Comparison of ENCODE assay signal across 20 cellular contexts in the genomic region with DNA sequence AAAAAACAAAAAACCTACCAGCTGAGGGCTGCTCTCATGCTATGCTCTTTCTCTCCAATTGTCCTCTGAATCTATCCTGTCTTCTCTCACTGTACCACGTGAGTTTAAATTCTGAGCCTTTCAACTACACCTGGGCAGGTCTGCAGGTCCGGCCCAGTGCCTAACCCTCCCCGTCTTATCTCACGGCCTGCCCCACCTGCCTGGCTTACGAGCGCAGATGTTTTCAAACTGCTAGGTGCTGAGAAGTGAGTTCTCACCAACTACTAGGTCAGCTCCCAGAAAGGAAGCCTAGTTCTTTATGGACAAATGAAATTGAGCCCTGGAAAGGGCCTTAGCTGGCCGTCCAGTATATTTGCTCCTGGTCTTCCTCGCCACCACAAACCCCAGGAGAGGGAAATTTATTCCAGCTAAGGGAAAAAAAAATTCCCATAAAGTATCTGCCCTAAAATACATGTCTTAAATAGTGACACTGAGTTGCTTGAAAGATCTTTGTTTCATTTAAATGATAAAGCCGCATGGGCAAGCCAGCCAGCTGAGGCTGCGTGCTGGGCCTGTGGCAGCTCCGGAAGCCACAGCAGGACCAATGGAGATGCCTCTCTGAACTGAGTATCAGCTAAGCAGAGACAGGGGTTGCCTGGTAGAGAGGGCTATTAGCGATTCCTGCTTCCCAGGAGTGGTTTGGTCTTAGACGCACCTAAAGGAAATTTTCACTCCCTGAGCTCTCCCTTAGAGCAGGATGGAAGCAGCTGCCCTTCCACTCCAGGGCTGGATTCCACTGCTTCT.
DNase-seq lines count a peak whose midpoint lies in the region; ATAC-seq and TF ChIP-seq lines count a peak whose summit lies in the region.
"Had no signal": no experiment of that assay in that cellular context is flagged by ENCODE, and none has a peak within 500 bp of the region (broad histone marks: within the 10 kb centered on the region; RNA-seq: fewer than 3 reads in every experiment).

No MANE protein-coding gene starts in this region.

- H3K4ac ChIP-seq in neuronal stem cell (ENCODE audit: low read length): no peak overlapping the region

- H3K23ac ChIP-seq in neuronal stem cell (ENCODE audit: low read depth, low read length, poor library complexity): no peak overlapping the region

- H3K9ac ChIP-seq in colonic mucosa (ENCODE audit: low read depth in 2 of 2, low read length in 2 of 2) (peak overlapping the region in 1 of 2 donors; percentile 46), iPS-15b (ENCODE audit: low read depth, low read length) (peak overlapping the region; percentile 47), neuronal stem cell (ENCODE audit: low read depth, low read length, poor library complexity) (no peak overlapping the region)

- H4K91ac ChIP-seq in neuronal stem cell (ENCODE audit: low read depth, low read length, poor library complexity): no peak overlapping the region

- H3K9me3 ChIP-seq in colonic mucosa (no peaks in the 10 kb centered on the region), iPS-15b (ENCODE audit: control insufficient read depth, insufficient read depth, low read length) (no peaks in the 10 kb centered on the region), neuronal stem cell (replicated peaks in 1 of 2; ENCODE audit: control insufficient read depth in 2 of 2, insufficient read depth in 1 of 2, low read depth in 1 of 2, low read length in 2 of 2) (peaks cover 3% of the 10 kb centered on the region in 2 donors), SJCRH30 (replicated peaks) (0 out of 2 replicates have a peak, but pooled peaks cover 3% of the 10 kb centered on the region), MG63 (no peaks in the 10 kb centered on the region)

- H3K14ac ChIP-seq in neuronal stem cell (ENCODE audit: low read length): no peak overlapping the region

- TF ChIP-seq CTCF in GM23338 (conservative IDR thresholded peaks at IDR 0.05; ENCODE audit: low read depth in 2 of 2) (no peak), colonic mucosa (IDR thresholded peaks at IDR 0.05) (no peak)

- DNase-seq in GM23338 (ENCODE audit: low spot score): peak; percentile 42
- peak; percentile 76 for DNase-seq in colonic mucosa
- no peak for DNase-seq in neuronal stem cell (ENCODE audit: low spot score)
- no peak for DNase-seq in SJCRH30
- DNase-seq in C1 segment of cervical spinal cord (lab: John Stamatoyannopoulos, UW): no peak
- DNase-seq in MG63: no peak
- DNase-seq: DMS53; HCEC 1CT; IMR-90; MV-4-11; NCI-H1694; NCI-H2081; NCI-H345; NCI-H524; NCI-H774; NK-92 treated with Interleukin-12 subunit alpha and Interleukin-12 subunit beta, amount 100 ng/mL, for 24 hours had no signal

- H2BK120ac ChIP-seq in neuronal stem cell (ENCODE audit: low read depth, low read length): no peak overlapping the region

- H3F3A ChIP-seq in GM23338 (replicated peaks; ENCODE audit: low read depth): no peaks in the 10 kb centered on the region

- H3K79me2 ChIP-seq in GM23338 (replicated peaks; ENCODE audit: insufficient read depth): no peaks in the 10 kb centered on the region

- no peaks in the 10 kb centered on the region for H3K36me3 ChIP-seq in GM23338 (ENCODE audit: insufficient read depth)
- H3K36me3 ChIP-seq in colonic mucosa: no peaks in the 10 kb centered on the region
- H3K36me3 ChIP-seq in iPS-15b (ENCODE audit: control insufficient read depth, insufficient read depth, low read length): no peaks in the 10 kb centered on the region
- H3K36me3 ChIP-seq in neuronal stem cell (replicated peaks in 1 of 2; ENCODE audit: control insufficient read depth in 2 of 2, insufficient read depth in 2 of 2, low read length in 2 of 2): no peaks in the 10 kb centered on the region
- H3K36me3 ChIP-seq in SJCRH30: no peaks in the 10 kb centered on the region
- H3K36me3 ChIP-seq in MG63: no peaks in the 10 kb centered on the region

- H2AFZ ChIP-seq in GM23338 (peak overlapping the region; percentile 95; the same call in 1 of the 2 replicates), neuronal stem cell (ENCODE audit: low read length) (peak overlapping the region; percentile 64)

- peaks cover 19% of the 10 kb centered on the region for H3K4me1 Mint-ChIP-seq in GM23338
- H3K4me1 Mint-ChIP-seq: CD14-positive monocyte had no signal

- no peak overlapping the region for H2BK12ac ChIP-seq in neuronal stem cell (ENCODE audit: low read length)

- no peak overlapping the region for H2AK5ac ChIP-seq in neuronal stem cell (ENCODE audit: low read depth, low read length)

- H3K27ac Mint-ChIP-seq in GM23338: no peak overlapping the region; the same call in 1 of the 2 replicates
- H3K27ac Mint-ChIP-seq: CD14-positive monocyte had no signal

- intact Hi-C loops in colonic mucosa (cut with DNase I): no loop called here

- H3K18ac ChIP-seq in neuronal stem cell (ENCODE audit: low read length): no peak overlapping the region

- no peak overlapping the region for H3K4me2 ChIP-seq in GM23338
- H3K4me2 ChIP-seq in neuronal stem cell (ENCODE audit: insufficient read depth, low read length, poor library complexity, severe bottlenecking): no peak overlapping the region

- no peaks in the 10 kb centered on the region for H4K20me1 ChIP-seq in GM23338 (replicated peaks; ENCODE audit: insufficient read depth)

- no peak overlapping the region for H2BK5ac ChIP-seq in neuronal stem cell (ENCODE audit: low read length)

- H3K27me3 ChIP-seq in GM23338 (ENCODE audit: insufficient read depth) (no peaks in the 10 kb centered on the region), colonic mucosa (no peaks in the 10 kb centered on the region), iPS-15b (ENCODE audit: control insufficient read depth, insufficient read depth, low read length) (no peaks in the 10 kb centered on the region), neuronal stem cell (ENCODE audit: control insufficient read depth in 3 of 3, insufficient read depth in 3 of 3, low read depth in 1 of 3, low read length in 3 of 3) (no peaks in the 10 kb centered on the region), SJCRH30 (no peaks in the 10 kb centered on the region), MG63 (no peaks in the 10 kb centered on the region)

- H3K4me1 ChIP-seq in GM23338 (ENCODE audit: insufficient read depth): peaks cover 8% of the 10 kb centered on the region; the same call in 1 of the 2 replicates
- peaks cover 9% of the 10 kb centered on the region for H3K4me1 ChIP-seq in colonic mucosa
- peaks cover 5% of the 10 kb centered on the region for H3K4me1 ChIP-seq in iPS-15b (ENCODE audit: control insufficient read depth, insufficient read depth, low read length)
- no peaks in the 10 kb centered on the region for H3K4me1 ChIP-seq in neuronal stem cell (ENCODE audit: control insufficient read depth in 2 of 2, insufficient read depth in 1 of 2, low read depth in 1 of 2, low read length in 2 of 2)
- no peaks in the 10 kb centered on the region for H3K4me1 ChIP-seq in SJCRH30

- no peak overlapping the region for H4K8ac ChIP-seq in neuronal stem cell (ENCODE audit: low read depth, low read length)

- H3K36me3 Mint-ChIP-seq in GM23338 (ENCODE audit: low read depth): peaks cover 20% of the 10 kb centered on the region
- H3K36me3 Mint-ChIP-seq: CD14-positive monocyte had no signal

- peak; percentile 98 for ATAC-seq in GM23338
- no peak for ATAC-seq in HG03457 (IDR thresholded peaks at IDR 0.05; ENCODE audit: unreplicated experiment)
- ATAC-seq: Panc1 had no signal

- H3K9me3 Mint-ChIP-seq in GM23338: peaks cover 24% of the 10 kb centered on the region

- peaks cover 12% of the 10 kb centered on the region for H3K27me3 Mint-ChIP-seq in GM23338 (ENCODE audit: insufficient read depth, low read depth, poor library complexity)

- H3K27ac ChIP-seq in GM23338 (ENCODE audit: low read depth): no peak overlapping the region; the same call in 1 of the 2 replicates
- H3K27ac ChIP-seq in colonic mucosa: no peak overlapping the region
- H3K27ac ChIP-seq in neuronal stem cell (replicated peaks; ENCODE audit: low read length): no peak overlapping the region
- no peak overlapping the region for H3K27ac ChIP-seq in SJCRH30

- H3K79me1 ChIP-seq in neuronal stem cell (ENCODE audit: low read depth, low read length): no peaks in the 10 kb centered on the region

- no peak overlapping the region for H3K4me3 Mint-ChIP-seq in GM23338
- H3K4me3 Mint-ChIP-seq: CD14-positive monocyte had no signal

- H3K4me3 ChIP-seq in GM23338: no peak overlapping the region
- H3K4me3 ChIP-seq in colonic mucosa: no peak overlapping the region
- H3K4me3 ChIP-seq in iPS-15b (ENCODE audit: low read depth, low read length): no peak overlapping the region
- no peak overlapping the region for H3K4me3 ChIP-seq in neuronal stem cell (ENCODE audit: low read length in 2 of 2)
- H3K4me3 ChIP-seq in SJCRH30: no peak overlapping the region
- no peak overlapping the region for H3K4me3 ChIP-seq in MG63

- WGBS in neuronal stem cell (ENCODE audit: extremely low coverage in 2 of 2, insufficient read length in 2 of 2, insufficient replicate concordance in 1 of 2), 2 donors: no CpG with 5 or more reads among the region's 13 CpGs

- no peak overlapping the region for H2BK15ac ChIP-seq in neuronal stem cell (ENCODE audit: low read length)

- H3K9me2 ChIP-seq in GM23338 (ENCODE audit: insufficient read depth): no peaks in the 10 kb centered on the region

TF ChIP-seq in GM23338, 12 proteins besides CTCF, POLR2A, EP300 and RAD21 (continues in another document):
- TF ChIP-seq EZH2phosphoT487 (IDR thresholded peaks at IDR 0.05; ENCODE audit: unreplicated experiment): no peak
- TF ChIP-seq EZH2 (IDR thresholded peaks at IDR 0.05; ENCODE audit: low read depth, unreplicated experiment): no peak
- no peak for TF ChIP-seq ZNF114 (CRISPR knock-in tag; IDR thresholded peaks at IDR 0.05)
- TF ChIP-seq CREB1 (CRISPR knock-in tag; IDR thresholded peaks at IDR 0.05; ENCODE audit: low read depth): no peak
- TF ChIP-seq JUNB (IDR thresholded peaks at IDR 0.05; ENCODE audit: unreplicated experiment): no peak
- TF ChIP-seq, protein P1, sequence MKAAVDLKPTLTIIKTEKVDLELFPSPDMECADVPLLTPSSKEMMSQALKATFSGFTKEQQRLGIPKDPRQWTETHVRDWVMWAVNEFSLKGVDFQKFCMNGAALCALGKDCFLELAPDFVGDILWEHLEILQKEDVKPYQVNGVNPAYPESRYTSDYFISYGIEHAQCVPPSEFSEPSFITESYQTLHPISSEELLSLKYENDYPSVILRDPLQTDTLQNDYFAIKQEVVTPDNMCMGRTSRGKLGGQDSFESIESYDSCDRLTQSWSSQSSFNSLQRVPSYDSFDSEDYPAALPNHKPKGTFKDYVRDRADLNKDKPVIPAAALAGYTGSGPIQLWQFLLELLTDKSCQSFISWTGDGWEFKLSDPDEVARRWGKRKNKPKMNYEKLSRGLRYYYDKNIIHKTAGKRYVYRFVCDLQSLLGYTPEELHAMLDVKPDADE (IDR thresholded peaks at IDR 0.05): no peak
- no peak for TF ChIP-seq ZNF331 (CRISPR knock-in tag; IDR thresholded peaks at IDR 0.05; ENCODE audit: low read depth)

Comparison
In these comparisons a context has a peak if more than half of its experiments do, and no peak if none do; other contexts are left out.
1. DNase-seq: peak in GM23338 (single experiment) and colonic mucosa (single experiment); none in neuronal stem cell (single experiment), SJCRH30 (0 of 2), C1 segment of cervical spinal cord (0 of 14) and MG63 (single experiment).